ENCODE assay signal across 1 cellular context in the genomic region with DNA sequence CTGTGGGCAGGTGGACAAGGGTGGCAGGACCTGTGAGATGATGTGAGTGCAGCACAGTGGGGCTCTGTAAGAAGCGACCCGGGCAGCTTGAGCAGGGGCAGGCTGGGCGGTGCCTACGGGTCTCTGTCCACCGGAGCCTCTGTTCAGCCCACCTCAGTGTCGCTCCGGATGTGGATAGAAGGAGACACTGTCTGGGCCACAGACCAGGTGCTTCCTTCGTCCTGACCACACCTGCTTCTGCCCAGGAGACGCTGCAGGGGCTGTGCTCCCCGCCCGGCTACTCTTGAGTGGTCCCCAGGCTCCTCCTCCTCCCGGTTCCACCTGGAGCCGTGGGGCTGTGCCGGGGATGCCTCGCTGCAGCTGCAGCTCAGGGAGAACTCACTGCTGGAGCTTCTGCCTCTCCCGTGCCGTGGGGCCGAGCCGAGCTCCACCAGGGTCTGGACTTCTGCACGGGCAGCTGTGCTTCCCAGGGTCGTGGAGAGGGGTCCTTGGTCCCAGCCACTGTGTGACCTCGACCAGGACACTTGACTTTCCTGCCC.
TF ChIP-seq lines count a peak whose summit lies in the region.

No MANE protein-coding gene starts in this region.

TF ChIP-seq in Ishikawa, 13 proteins besides CTCF, POLR2A, EP300 and RAD21 (continued from another document):
- TF ChIP-seq, protein P1, sequence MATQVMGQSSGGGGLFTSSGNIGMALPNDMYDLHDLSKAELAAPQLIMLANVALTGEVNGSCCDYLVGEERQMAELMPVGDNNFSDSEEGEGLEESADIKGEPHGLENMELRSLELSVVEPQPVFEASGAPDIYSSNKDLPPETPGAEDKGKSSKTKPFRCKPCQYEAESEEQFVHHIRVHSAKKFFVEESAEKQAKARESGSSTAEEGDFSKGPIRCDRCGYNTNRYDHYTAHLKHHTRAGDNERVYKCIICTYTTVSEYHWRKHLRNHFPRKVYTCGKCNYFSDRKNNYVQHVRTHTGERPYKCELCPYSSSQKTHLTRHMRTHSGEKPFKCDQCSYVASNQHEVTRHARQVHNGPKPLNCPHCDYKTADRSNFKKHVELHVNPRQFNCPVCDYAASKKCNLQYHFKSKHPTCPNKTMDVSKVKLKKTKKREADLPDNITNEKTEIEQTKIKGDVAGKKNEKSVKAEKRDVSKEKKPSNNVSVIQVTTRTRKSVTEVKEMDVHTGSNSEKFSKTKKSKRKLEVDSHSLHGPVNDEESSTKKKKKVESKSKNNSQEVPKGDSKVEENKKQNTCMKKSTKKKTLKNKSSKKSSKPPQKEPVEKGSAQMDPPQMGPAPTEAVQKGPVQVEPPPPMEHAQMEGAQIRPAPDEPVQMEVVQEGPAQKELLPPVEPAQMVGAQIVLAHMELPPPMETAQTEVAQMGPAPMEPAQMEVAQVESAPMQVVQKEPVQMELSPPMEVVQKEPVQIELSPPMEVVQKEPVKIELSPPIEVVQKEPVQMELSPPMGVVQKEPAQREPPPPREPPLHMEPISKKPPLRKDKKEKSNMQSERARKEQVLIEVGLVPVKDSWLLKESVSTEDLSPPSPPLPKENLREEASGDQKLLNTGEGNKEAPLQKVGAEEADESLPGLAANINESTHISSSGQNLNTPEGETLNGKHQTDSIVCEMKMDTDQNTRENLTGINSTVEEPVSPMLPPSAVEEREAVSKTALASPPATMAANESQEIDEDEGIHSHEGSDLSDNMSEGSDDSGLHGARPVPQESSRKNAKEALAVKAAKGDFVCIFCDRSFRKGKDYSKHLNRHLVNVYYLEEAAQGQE (IDR thresholded peaks at IDR 0.05; ENCODE audit: low read depth), result no peak
- no peak for TF ChIP-seq FOXM1 (IDR thresholded peaks at IDR 0.05; ENCODE audit: borderline replicate concordance, low read depth)
- TF ChIP-seq, protein P2, sequence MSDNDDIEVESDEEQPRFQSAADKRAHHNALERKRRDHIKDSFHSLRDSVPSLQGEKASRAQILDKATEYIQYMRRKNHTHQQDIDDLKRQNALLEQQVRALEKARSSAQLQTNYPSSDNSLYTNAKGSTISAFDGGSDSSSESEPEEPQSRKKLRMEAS (IDR thresholded peaks at IDR 0.05), result no peak; the same call in 1 of the 2 replicates
